31 cellular contexts compared by ENCODE assay signal in genomic region chr6:127937747-127938146, GRCh38. TPM values are rescaled to one million over a fixed set of nuclear protein-coding genes. Genes with fewer than 3 reads are reported as not detected.
DNase-seq lines count a peak whose midpoint lies in the region; ATAC-seq, FAIRE-seq and TF ChIP-seq lines count a peak whose summit lies in the region.
"Had no signal": no experiment of that assay in that cellular context is flagged by ENCODE, and none has a peak within 500 bp of the region (broad histone marks: within the 10 kb centered on the region; RNA-seq: fewer than 3 reads in every experiment).

No MANE protein-coding gene starts in this region.

- no peaks in the 10 kb centered on the region for H3K27me3 Mint-ChIP-seq in T-helper 2 cell treated with Interferon-gamma antibody and Interleukin-4, amounts not matched to agents 5 μg/mL and 100 μg/mL, for 36 hours (ENCODE audit: low read depth)
- H3K27me3 Mint-ChIP-seq in T-helper 17 cell: no peaks in the 10 kb centered on the region
- no peaks in the 10 kb centered on the region for H3K27me3 Mint-ChIP-seq in naive thymus-derived CD4-positive, alpha-beta T cell

- no peak overlapping the region for H3K4me3 ChIP-seq in naive thymus-derived CD4-positive, alpha-beta T cell (ENCODE audit: low read length)
- H3K4me3 ChIP-seq in right atrium auricular region: no peak overlapping the region
- H3K4me3 ChIP-seq: body of pancreas, dorsolateral prefrontal cortex, gastroesophageal sphincter, hepatocyte, psoas muscle, stomach, thyroid gland had no signal

- no peak overlapping the region for H3K4me3 Mint-ChIP-seq in T-helper 2 cell treated with Interferon-gamma antibody and Interleukin-4, amounts not matched to agents 5 μg/mL and 100 μg/mL, for 36 hours
- H3K4me3 Mint-ChIP-seq in T-helper 17 cell: no peak overlapping the region
- H3K4me3 Mint-ChIP-seq in naive thymus-derived CD4-positive, alpha-beta T cell: no peak overlapping the region
- H3K4me3 Mint-ChIP-seq: H9, immature natural killer cell had no signal

- TF ChIP-seq CTCF in D721Med (IDR thresholded peaks at IDR 0.05; ENCODE audit: insufficient read depth, missing control alignments): no peak
- TF ChIP-seq CTCF in right atrium auricular region (IDR thresholded peaks at IDR 0.05): no peak

- peaks cover 17% of the 10 kb centered on the region for H3K36me3 Mint-ChIP-seq in T-helper 2 cell treated with Interferon-gamma antibody and Interleukin-4, amounts not matched to agents 5 μg/mL and 100 μg/mL, for 36 hours (ENCODE audit: low read depth)
- H3K36me3 Mint-ChIP-seq in T-helper 17 cell (ENCODE audit: low read depth): no peaks in the 10 kb centered on the region
- peaks cover 0 to 34% (median 1%) of the 10 kb centered on the region in 5 donors for H3K36me3 Mint-ChIP-seq in naive thymus-derived CD4-positive, alpha-beta T cell

- ATAC-seq in T-helper 17 cell (no peak), GM18511 (IDR thresholded peaks at IDR 0.05; ENCODE audit: unreplicated experiment) (no peak)
- ATAC-seq in naive thymus-derived CD4-positive, alpha-beta T cell: no peak
- ATAC-seq: body of pancreas, gastroesophageal sphincter, left colon, psoas muscle, SK-N-SH treated with all-trans-retinoic acid at 6 μM for 48 hours had no signal

- no peaks in the 10 kb centered on the region for H3K36me3 ChIP-seq in naive thymus-derived CD4-positive, alpha-beta T cell (ENCODE audit: control insufficient read depth in 2 of 3, insufficient read depth in 3 of 3, low read length in 3 of 3)
- H3K36me3 ChIP-seq in right atrium auricular region: no peaks in the 10 kb centered on the region
- H3K36me3 ChIP-seq: gastroesophageal sphincter, neutrophil, stomach, thyroid gland had no signal

- H3K27ac Mint-ChIP-seq in T-helper 2 cell treated with Interferon-gamma antibody and Interleukin-4, amounts not matched to agents 5 μg/mL and 100 μg/mL, for 36 hours: peak overlapping the region; percentile 72
- peak overlapping the region; percentile 81 for H3K27ac Mint-ChIP-seq in T-helper 17 cell
- H3K27ac Mint-ChIP-seq in naive thymus-derived CD4-positive, alpha-beta T cell: peak overlapping the region in 8 of 9 donors; percentile 5 to 97 (median 58)
- H3K27ac Mint-ChIP-seq: H9 had no signal

- H3K4me1 Mint-ChIP-seq in T-helper 2 cell treated with Interferon-gamma antibody and Interleukin-4, amounts not matched to agents 5 μg/mL and 100 μg/mL, for 36 hours (ENCODE audit: low read depth): peaks cover 49% of the 10 kb centered on the region
- peaks cover 42% of the 10 kb centered on the region for H3K4me1 Mint-ChIP-seq in T-helper 17 cell
- H3K4me1 Mint-ChIP-seq in naive thymus-derived CD4-positive, alpha-beta T cell: peaks cover 22 to 84% (median 70%) of the 10 kb centered on the region in 7 donors

- peaks cover 33 to 49% of the 10 kb centered on the region in 2 donors for H3K4me1 ChIP-seq in naive thymus-derived CD4-positive, alpha-beta T cell (ENCODE audit: control insufficient read depth in 2 of 2, insufficient read depth in 2 of 2, low read length in 2 of 2)
- H3K4me1 ChIP-seq in right atrium auricular region: no peaks in the 10 kb centered on the region
- H3K4me1 ChIP-seq: body of pancreas, gastroesophageal sphincter, psoas muscle had no signal

- CTCF ChIA-PET in naive thymus-derived CD4-positive, alpha-beta T cell (lab: Charles Lee): interaction anchor here (1.0 kb wide), 1 partner anchor 13 kb away, joined by 3 read pairs; no protein-coding TSS in a partner anchor

- DNase-seq in T-helper 2 cell treated with Interferon-gamma antibody and Interleukin-4, amounts not matched to agents 5 μg/mL and 100 μg/mL, for 36 hours (ENCODE audit: low spot score): no peak
- DNase-seq in T-helper 2 cell (no peak), D721Med (ENCODE audit: insufficient read length, low spot score) (no peak), T-helper 17 cell (no peak), right atrium auricular region (ENCODE audit: low spot score) (no peak), HTR-8/SVneo (ENCODE audit: insufficient read length, low spot score) (no peak)
- DNase-seq in naive thymus-derived CD4-positive, alpha-beta T cell: no peak
- DNase-seq: 8988T; activated CD4-positive, alpha-beta T cell treated with anti-CD3 and anti-CD28 coated beads, Interleukin-2, amount 50 U/mL, for 4 hours; activated effector memory CD4-positive, alpha-beta T cell treated with Interleukin-2 at 50 U/mL for 16 hours; body of pancreas; DMS 273 treated with DMSO at 0.1 percent for 48 hours; dorsolateral prefrontal cortex; H9; immature natural killer cell; KBM-7; left colon; NCI-H1436 treated with DMSO at 0.1 percent for 48 hours; NCI-H446; psoas muscle; stomach; T1000; thyroid gland had no signal

- FAIRE-seq in D721Med (lab: Jason Lieb, UNC) (peak; percentile 56), HTR-8/SVneo (lab: Jason Lieb, UNC) (no peak)
- FAIRE-seq: GM12891 had no signal

- intact Hi-C loops in naive thymus-derived CD4-positive, alpha-beta T cell (cut with micrococcal nuclease): no loop called here

- H3K27me3 ChIP-seq in naive thymus-derived CD4-positive, alpha-beta T cell (ENCODE audit: control insufficient read depth in 2 of 2, insufficient read depth in 2 of 2, low read length in 2 of 2): no peaks in the 10 kb centered on the region
- no peaks in the 10 kb centered on the region for H3K27me3 ChIP-seq in right atrium auricular region
- H3K27me3 ChIP-seq: body of pancreas, dorsolateral prefrontal cortex, gastroesophageal sphincter, hepatocyte, neutrophil, stomach, thyroid gland had no signal

- no peak overlapping the region for H3K27ac ChIP-seq in naive thymus-derived CD4-positive, alpha-beta T cell (ENCODE audit: low read depth, low read length)
- no peak overlapping the region for H3K27ac ChIP-seq in right atrium auricular region
- H3K27ac ChIP-seq: body of pancreas, dorsolateral prefrontal cortex, gastroesophageal sphincter, hepatocyte, neutrophil, psoas muscle, stomach, thyroid gland had no signal

- H3K9me3 Mint-ChIP-seq in T-helper 2 cell treated with Interferon-gamma antibody and Interleukin-4, amounts not matched to agents 5 μg/mL and 100 μg/mL, for 36 hours: peaks cover 21% of the 10 kb centered on the region
- peaks cover 0 to 12% (median 5%) of the 10 kb centered on the region in 11 donors for H3K9me3 Mint-ChIP-seq in naive thymus-derived CD4-positive, alpha-beta T cell

- POLR2A ChIA-PET in naive thymus-derived CD4-positive, alpha-beta T cell (lab: Charles Lee): interaction anchor here (0.9 to 5.6 kb wide), 3 partner anchors 12 to 19 kb away, joined by 4 to 30 read pairs (median 9); no protein-coding TSS in a partner anchor

- H3K9me3 ChIP-seq in T-helper 17 cell (ENCODE audit: control insufficient read depth, low read length, poor library complexity, severe bottlenecking) (no peaks in the 10 kb centered on the region), right atrium auricular region (peaks cover 4 to 13% of the 10 kb centered on the region in 2 donors)
- H3K9me3 ChIP-seq in naive thymus-derived CD4-positive, alpha-beta T cell (ENCODE audit: control insufficient read depth in 2 of 3, low read length in 3 of 3): peaks cover 0 to 3% (median 2%) of the 10 kb centered on the region in 3 experiments
- H3K9me3 ChIP-seq: neutrophil, thyroid gland had no signal

RNA-seq across cellular contexts. Expression of gene THEMIS, which starts 36.9 kb away (rescaled TPM):
- 10 to 100 TPM; 53.9 to 64.7 TPM for total RNA-seq in T-helper 17 cell
- total RNA-seq in naive thymus-derived CD4-positive, alpha-beta T cell: 10 to 100 TPM; 51.3 to 97.3 (median 54.7) TPM
- 100 to 1,000 TPM in 1 of 2 donors, 10 to 100 TPM in 1; 93.4 to 110 TPM for polyA plus RNA-seq in naive thymus-derived CD4-positive, alpha-beta T cell
- total RNA-seq in right atrium auricular region: under 1 TPM; 0.43 to 0.56 TPM
- total RNA-seq: fibroblast of lung, H9, hepatocyte, HT-29 had no signal
- polyA plus RNA-seq: fibroblast of lung, hepatocyte had no signal

Comparison
In these comparisons a context has a peak if more than half of its experiments do, and no peak if none do; other contexts are left out.
1. RNA of gene THEMIS, which starts 36.9 kb away (total RNA-seq): 53.9 to 64.7 TPM in T-helper 17 cell and 51.3 to 97.3 TPM in naive thymus-derived CD4-positive, alpha-beta T cell; 0.43 to 0.56 TPM in right atrium auricular region; every median in the first group is over 10 times any median in the second.
2. Peak in every context shown above with its lines, with median percentiles within 50 percentile points of each other: H3K27ac Mint-ChIP-seq.